In the genomic region with DNA sequence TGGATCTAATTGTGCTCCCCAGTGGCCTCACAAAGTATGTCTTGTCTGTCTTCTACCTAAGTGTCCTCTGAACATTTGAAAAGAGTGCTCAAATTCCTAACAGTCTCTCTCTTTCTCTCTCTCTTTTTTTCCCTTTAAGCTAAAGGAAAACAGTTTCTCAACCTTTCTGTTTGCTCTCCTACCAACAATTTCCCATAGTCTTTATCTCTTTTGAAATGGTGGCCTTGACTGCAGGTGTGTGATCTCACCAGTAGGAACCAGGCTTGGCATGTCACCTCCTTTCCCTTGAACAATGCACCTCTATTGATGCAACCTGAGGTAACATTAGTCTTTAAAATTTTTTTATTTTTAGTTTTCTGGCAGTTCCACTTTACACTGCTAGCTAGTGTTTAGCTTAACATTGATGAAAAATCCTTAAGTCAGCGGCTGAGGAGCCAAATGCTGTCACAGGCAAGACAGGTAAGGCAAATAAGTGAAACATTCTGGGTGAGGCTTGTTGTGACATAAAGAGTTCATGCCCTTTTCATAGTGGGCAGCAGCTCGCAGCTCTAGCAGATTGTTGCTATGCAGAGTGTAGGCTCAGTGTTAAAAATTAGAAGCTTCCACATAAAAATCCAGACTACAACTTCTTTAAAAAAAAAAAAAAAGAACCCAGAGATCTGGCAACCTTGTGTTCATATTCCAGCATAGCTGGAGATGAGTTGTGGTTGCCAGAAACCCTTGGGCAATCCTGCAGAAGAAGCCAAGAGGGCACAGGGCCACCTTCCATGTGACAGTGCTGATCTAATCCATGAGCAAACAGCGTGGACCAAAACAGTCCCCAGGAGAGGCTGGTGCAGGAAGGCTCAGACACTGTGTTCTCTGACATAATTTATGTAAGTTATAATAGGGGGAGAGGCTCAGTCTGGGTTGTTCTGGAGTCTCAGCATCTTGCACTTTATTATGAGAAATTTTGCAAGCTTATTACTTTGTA, we compare ENCODE assay signal across 11 cellular contexts.
DNase-seq lines count a peak whose midpoint lies in the region; ATAC-seq and TF ChIP-seq lines count a peak whose summit lies in the region.
"Had no signal": no experiment of that assay in that cellular context is flagged by ENCODE, and none has a peak within 500 bp of the region (broad histone marks: within the 10 kb centered on the region; RNA-seq: fewer than 3 reads in every experiment).

No MANE protein-coding gene starts in this region.

- ATAC-seq in SK-N-SH treated with all-trans-retinoic acid at 6 μM for 48 hours (no peak), Right ventricle myocardium inferior (peak; percentile 89), HG03565 (IDR thresholded peaks at IDR 0.05; ENCODE audit: unreplicated experiment) (no peak)
- ATAC-seq: activated T-cell treated with anti-CD3 and anti-CD28 coated beads, Interleukin-2, amount 50 U/mL, for 72 hours; K562 had no signal

- H3K27me3 ChIP-seq in tibial artery: no peaks in the 10 kb centered on the region
- H3K27me3 ChIP-seq: cardiac muscle cell had no signal

- TF ChIP-seq CTCF in tibial artery (IDR thresholded peaks at IDR 0.05): no peak

- no peaks in the 10 kb centered on the region for H3K9me3 ChIP-seq in tibial artery

- H3K36me3 ChIP-seq in tibial artery: no peaks in the 10 kb centered on the region
- H3K36me3 ChIP-seq: cardiac muscle cell had no signal

- intact Hi-C loops in Right ventricle myocardium inferior (cut with DNase I): loop anchor here (1.0 kb wide), 1 partner anchor 82 kb away; no protein-coding TSS in a partner anchor
- intact Hi-C loops in tibial artery (cut with DNase I; ENCODE audit: low total_unique reads): no loop called here

- DNase-seq in Right ventricle myocardium inferior (ENCODE audit: missing footprints): peak; percentile 83
- peak; percentile 82 for DNase-seq in mucosa of gallbladder (ENCODE audit: low spot score)
- DNase-seq in tibial artery: peak; percentile 94 to 98
- no peak for DNase-seq in NCI-H146 treated with DMSO at 0.1 percent for 48 hours (lab: John Stamatoyannopoulos, UW; ENCODE audit: unreplicated experiment)
- no peak for DNase-seq in NCI-H526 (lab: John Stamatoyannopoulos, UW)
- DNase-seq in T-helper 9 cell: no peak
- DNase-seq: activated T-cell treated with anti-CD3 and anti-CD28 coated beads, Interleukin-2, amount 50 U/mL, for 72 hours had no signal

- H3K4me3 ChIP-seq in tibial artery: no peak overlapping the region
- H3K4me3 ChIP-seq: cardiac muscle cell, K562 had no signal

- peak overlapping the region; percentile 76 to 82 for H3K27ac ChIP-seq in tibial artery
- H3K27ac ChIP-seq: cardiac muscle cell had no signal

- peaks cover 0 to 32% (median 25%) of the 10 kb centered on the region in 4 donors for H3K4me1 ChIP-seq in tibial artery

TF ChIP-seq in SK-N-SH treated with all-trans-retinoic acid at 6 μM for 48 hours, 23 proteins besides CTCF, POLR2A, EP300 and RAD21:
- peak; percentile 94 for TF ChIP-seq ZNF70 (CRISPR knock-in tag; IDR thresholded peaks at IDR 0.05)
- TF ChIP-seq TSHZ2 (CRISPR knock-in tag; IDR thresholded peaks at IDR 0.05): no peak
- TF ChIP-seq PPARA (CRISPR knock-in tag; IDR thresholded peaks at IDR 0.05; ENCODE audit: borderline replicate concordance): no peak

Comparison
In these comparisons a context has a peak if more than half of its experiments do, and no peak if none do; other contexts are left out.
1. DNase-seq: peak in Right ventricle myocardium inferior (single experiment), mucosa of gallbladder (single experiment) and tibial artery (2 of 2); none in NCI-H146 treated with DMSO at 0.1 percent for 48 hours (single experiment), NCI-H526 (0 of 2) and T-helper 9 cell (single experiment).